1 cellular context compared by ENCODE assay signal in the genomic region with DNA sequence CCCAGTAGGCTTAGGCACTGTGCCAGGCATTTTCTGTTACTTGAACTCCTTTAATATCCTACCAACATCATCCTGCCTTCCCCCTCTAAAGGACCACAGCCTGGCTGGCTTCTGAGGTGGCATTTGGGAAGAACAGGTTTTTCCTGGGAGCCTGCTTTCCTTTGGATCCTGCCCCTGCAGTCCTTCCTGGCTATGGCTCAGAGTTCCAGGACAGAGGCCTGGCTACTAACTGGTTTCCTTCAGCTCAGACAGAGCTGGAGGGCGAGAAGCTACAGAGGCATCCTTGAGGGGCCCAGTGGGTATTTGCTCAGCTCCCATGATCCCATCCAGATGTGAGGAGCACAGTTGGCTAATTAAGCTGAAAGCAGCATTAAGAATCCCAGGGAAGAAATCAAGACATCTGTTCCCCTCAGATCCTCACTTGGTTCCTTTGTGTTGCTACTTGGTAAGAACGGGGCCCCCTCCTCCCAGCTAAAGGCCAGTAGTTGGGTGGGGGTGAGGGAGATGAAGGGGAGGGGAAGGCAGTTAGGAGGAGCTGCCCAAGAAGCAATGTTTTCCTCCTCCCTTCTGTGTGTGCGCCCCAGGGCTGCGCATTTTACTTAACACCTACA.
TF ChIP-seq lines count a peak whose summit lies in the region.

No MANE protein-coding gene starts in this region.

TF ChIP-seq in GM23338, 12 proteins besides CTCF, POLR2A, EP300 and RAD21 (continued from another document):
- TF ChIP-seq, protein P1, sequence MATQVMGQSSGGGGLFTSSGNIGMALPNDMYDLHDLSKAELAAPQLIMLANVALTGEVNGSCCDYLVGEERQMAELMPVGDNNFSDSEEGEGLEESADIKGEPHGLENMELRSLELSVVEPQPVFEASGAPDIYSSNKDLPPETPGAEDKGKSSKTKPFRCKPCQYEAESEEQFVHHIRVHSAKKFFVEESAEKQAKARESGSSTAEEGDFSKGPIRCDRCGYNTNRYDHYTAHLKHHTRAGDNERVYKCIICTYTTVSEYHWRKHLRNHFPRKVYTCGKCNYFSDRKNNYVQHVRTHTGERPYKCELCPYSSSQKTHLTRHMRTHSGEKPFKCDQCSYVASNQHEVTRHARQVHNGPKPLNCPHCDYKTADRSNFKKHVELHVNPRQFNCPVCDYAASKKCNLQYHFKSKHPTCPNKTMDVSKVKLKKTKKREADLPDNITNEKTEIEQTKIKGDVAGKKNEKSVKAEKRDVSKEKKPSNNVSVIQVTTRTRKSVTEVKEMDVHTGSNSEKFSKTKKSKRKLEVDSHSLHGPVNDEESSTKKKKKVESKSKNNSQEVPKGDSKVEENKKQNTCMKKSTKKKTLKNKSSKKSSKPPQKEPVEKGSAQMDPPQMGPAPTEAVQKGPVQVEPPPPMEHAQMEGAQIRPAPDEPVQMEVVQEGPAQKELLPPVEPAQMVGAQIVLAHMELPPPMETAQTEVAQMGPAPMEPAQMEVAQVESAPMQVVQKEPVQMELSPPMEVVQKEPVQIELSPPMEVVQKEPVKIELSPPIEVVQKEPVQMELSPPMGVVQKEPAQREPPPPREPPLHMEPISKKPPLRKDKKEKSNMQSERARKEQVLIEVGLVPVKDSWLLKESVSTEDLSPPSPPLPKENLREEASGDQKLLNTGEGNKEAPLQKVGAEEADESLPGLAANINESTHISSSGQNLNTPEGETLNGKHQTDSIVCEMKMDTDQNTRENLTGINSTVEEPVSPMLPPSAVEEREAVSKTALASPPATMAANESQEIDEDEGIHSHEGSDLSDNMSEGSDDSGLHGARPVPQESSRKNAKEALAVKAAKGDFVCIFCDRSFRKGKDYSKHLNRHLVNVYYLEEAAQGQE (IDR thresholded peaks at IDR 0.05; ENCODE audit: unreplicated experiment) = no peak
- TF ChIP-seq, protein P2, sequence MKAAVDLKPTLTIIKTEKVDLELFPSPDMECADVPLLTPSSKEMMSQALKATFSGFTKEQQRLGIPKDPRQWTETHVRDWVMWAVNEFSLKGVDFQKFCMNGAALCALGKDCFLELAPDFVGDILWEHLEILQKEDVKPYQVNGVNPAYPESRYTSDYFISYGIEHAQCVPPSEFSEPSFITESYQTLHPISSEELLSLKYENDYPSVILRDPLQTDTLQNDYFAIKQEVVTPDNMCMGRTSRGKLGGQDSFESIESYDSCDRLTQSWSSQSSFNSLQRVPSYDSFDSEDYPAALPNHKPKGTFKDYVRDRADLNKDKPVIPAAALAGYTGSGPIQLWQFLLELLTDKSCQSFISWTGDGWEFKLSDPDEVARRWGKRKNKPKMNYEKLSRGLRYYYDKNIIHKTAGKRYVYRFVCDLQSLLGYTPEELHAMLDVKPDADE (IDR thresholded peaks at IDR 0.05) = no peak
- TF ChIP-seq NANOG (IDR thresholded peaks at IDR 0.05; ENCODE audit: borderline replicate concordance) (no peak), JUNB (IDR thresholded peaks at IDR 0.05; ENCODE audit: unreplicated experiment) (no peak)
